Comparison of ENCODE assay signal across 25 cellular contexts in genomic region chrX:23435575-23435974, GRCh38.
A peak's percentile ranks its signal among the peaks of the same experiment; 100 is the strongest.
DNase-seq lines count a peak whose midpoint lies in the region; FAIRE-seq and TF ChIP-seq lines count a peak whose summit lies in the region.
"Had no signal": no experiment of that assay in that cellular context is flagged by ENCODE, and none has a peak within 500 bp of the region (broad histone marks: within the 10 kb centered on the region; RNA-seq: fewer than 3 reads in every experiment).

No MANE protein-coding gene starts in this region.

- H3K4ac ChIP-seq in H9 (ENCODE audit: low read depth, low read length) = no peak overlapping the region

- no peak overlapping the region for H3K56ac ChIP-seq in H9 (ENCODE audit: insufficient read length, low read depth, low read length)

- no peaks in the 10 kb centered on the region for H3K79me1 ChIP-seq in H9 (ENCODE audit: insufficient read depth, low read depth, low read length, poor library complexity, severe bottlenecking)

- TF ChIP-seq CTCF in D721Med (IDR thresholded peaks at IDR 0.05; ENCODE audit: insufficient read depth, missing control alignments) = peak; percentile 44
- peak; percentile 47; the same call in 2 of the 3 replicates for TF ChIP-seq CTCF in H9 (conservative IDR thresholded peaks at IDR 0.05)
- no peak for TF ChIP-seq CTCF in glutamatergic neuron (IDR thresholded peaks at IDR 0.05; ENCODE audit: partially characterized antibody, unreplicated experiment)

- DNase-seq in D721Med (ENCODE audit: insufficient read length, low spot score) (no peak), H9 (no peak), astrocyte of the hippocampus (ENCODE audit: low read depth, low spot score) (peak; percentile 4), left kidney (ENCODE audit: low read depth, low spot score) (peak; percentile 8), COR-L47 (lab: John Stamatoyannopoulos, UW) (no peak), NCI-H774 (lab: John Stamatoyannopoulos, UW) (no peak), urothelium cell line (ENCODE audit: low spot score) (no peak), glutamatergic neuron (no peak)
- DNase-seq: activated CD4-positive, alpha-beta T cell treated with anti-CD3 and anti-CD28 coated beads, Interleukin-2, amount 10 ng/mL, durations not matched to agents 24 days and 14 days; activated naive CD4-positive, alpha-beta T cell treated with anti-CD3 and anti-CD28 coated beads, Interleukin-2, amount 10 ng/mL, durations not matched to agents 7 days and 5 days; activated T-cell treated with anti-CD3 and anti-CD28 coated beads, Interleukin-2, amount 50 U/mL, for 72 hours; amniotic stem cell; CD4-positive, alpha-beta memory T cell; DMS79 treated with DMSO at 0.1 percent for 48 hours; mammary epithelial cell; NCI-H1092; NCI-H1930; NCI-H345; stimulated activated CD4-positive, alpha-beta T cell treated with anti-CD3 and anti-CD28 coated beads, Interleukin-15, amount 100 ng/mL, for 24 hours; stimulated activated naive CD8-positive, alpha-beta T cell treated with anti-CD3 and anti-CD28 coated beads, Interleukin-15, amount 100 ng/mL, for 72 hours; T-helper 2 cell; transverse colon had no signal

- H3K9ac ChIP-seq in H9 (ENCODE audit: extremely low read depth, insufficient read length, low read length) = no peak overlapping the region

- H3K27me3 Mint-ChIP-seq in H9 (ENCODE audit: low read depth) (no peaks in the 10 kb centered on the region), glutamatergic neuron (ENCODE audit: unreplicated experiment) (no peaks in the 10 kb centered on the region)
- H3K27me3 Mint-ChIP-seq: activated CD4-positive, alpha-beta T cell treated with anti-CD3 and anti-CD28 coated beads, Interleukin-2, amount 10 ng/mL, durations not matched to agents 24 days and 14 days; activated naive CD4-positive, alpha-beta T cell treated with anti-CD3 and anti-CD28 coated beads, Interleukin-2, amount 10 ng/mL, durations not matched to agents 7 days and 5 days; progenitor cell of endocrine pancreas; stimulated activated naive CD8-positive, alpha-beta T cell treated with anti-CD3 and anti-CD28 coated beads, Interleukin-15, amount 100 ng/mL, for 72 hours had no signal

- H4K8ac ChIP-seq in H9 (replicated peaks; ENCODE audit: insufficient read length, low read depth, low read length) = no peak overlapping the region

- H4K20me1 ChIP-seq in H9 (ENCODE audit: control insufficient read depth, insufficient read depth, insufficient read length) = no peaks in the 10 kb centered on the region

- H3K9me3 ChIP-seq in H9 (ENCODE audit: control insufficient read depth, low read depth, low read length) = no peaks in the 10 kb centered on the region
- H3K9me3 ChIP-seq: transverse colon had no signal

- H3K36me3 Mint-ChIP-seq in H9 (ENCODE audit: insufficient read depth in 1 of 3, low read depth in 3 of 3) = peaks cover 4 to 14% (median 7%) of the 10 kb centered on the region in 3 experiments
- H3K36me3 Mint-ChIP-seq in glutamatergic neuron (ENCODE audit: unreplicated experiment) = no peaks in the 10 kb centered on the region
- H3K36me3 Mint-ChIP-seq: activated naive CD4-positive, alpha-beta T cell treated with anti-CD3 and anti-CD28 coated beads, Interleukin-2, amount 10 ng/mL, durations not matched to agents 7 days and 5 days; CD4-positive, alpha-beta memory T cell had no signal

- no peak overlapping the region for H2AK5ac ChIP-seq in H9 (ENCODE audit: insufficient read length, low read length)

- no peak for FAIRE-seq in D721Med (lab: Jason Lieb, UNC)
- no peak for FAIRE-seq in urothelium cell line (lab: Jason Lieb, UNC)

- H4K5ac ChIP-seq in H9 (ENCODE audit: insufficient read length, low read depth, low read length) = no peak overlapping the region

- no peak overlapping the region for H3K18ac ChIP-seq in H9 (ENCODE audit: insufficient read length, low read depth, low read length)

- H3K14ac ChIP-seq in H9 (ENCODE audit: insufficient read depth, low read length) = no peak overlapping the region

- H3K4me3 Mint-ChIP-seq in H9 = no peak overlapping the region
- no peak overlapping the region for H3K4me3 Mint-ChIP-seq in glutamatergic neuron (ENCODE audit: unreplicated experiment)
- H3K4me3 Mint-ChIP-seq: activated CD4-positive, alpha-beta T cell treated with anti-CD3 and anti-CD28 coated beads, Interleukin-2, amount 10 ng/mL, durations not matched to agents 24 days and 14 days; activated naive CD4-positive, alpha-beta T cell treated with anti-CD3 and anti-CD28 coated beads, Interleukin-2, amount 10 ng/mL, durations not matched to agents 7 days and 5 days; activated T-cell treated with anti-CD3 and anti-CD28 coated beads, Interleukin-2, amount 50 U/mL, for 72 hours; CD4-positive, alpha-beta memory T cell; stimulated activated naive CD8-positive, alpha-beta T cell treated with anti-CD3 and anti-CD28 coated beads, Interleukin-15, amount 100 ng/mL, for 72 hours had no signal

- H2BK120ac ChIP-seq in H9 (ENCODE audit: low read depth, low read length, poor library complexity, severe bottlenecking) = no peak overlapping the region

- H3K4me1 Mint-ChIP-seq in H9 (peaks cover 39 to 63% of the 10 kb centered on the region in 2 experiments), glutamatergic neuron (ENCODE audit: low read depth, unreplicated experiment) (no peaks in the 10 kb centered on the region)
- H3K4me1 Mint-ChIP-seq: activated CD4-positive, alpha-beta T cell treated with anti-CD3 and anti-CD28 coated beads, Interleukin-2, amount 10 ng/mL, durations not matched to agents 24 days and 14 days; activated naive CD4-positive, alpha-beta T cell treated with anti-CD3 and anti-CD28 coated beads, Interleukin-2, amount 10 ng/mL, durations not matched to agents 7 days and 5 days; CD4-positive, alpha-beta memory T cell; stimulated activated naive CD8-positive, alpha-beta T cell treated with anti-CD3 and anti-CD28 coated beads, Interleukin-15, amount 100 ng/mL, for 72 hours had no signal

- no peak overlapping the region for H3K27ac ChIP-seq in H9 (ENCODE audit: insufficient read length, low read depth, low read length)
- H3K27ac ChIP-seq: HL-60, SK-N-MC had no signal

- H3K9me3 Mint-ChIP-seq in H9 (peaks cover 0 to 6% of the 10 kb centered on the region in 2 experiments; a peak in 4 of 5 replicates), glutamatergic neuron (ENCODE audit: unreplicated experiment) (no peaks in the 10 kb centered on the region)
- H3K9me3 Mint-ChIP-seq: activated naive CD4-positive, alpha-beta T cell treated with anti-CD3 and anti-CD28 coated beads, Interleukin-2, amount 10 ng/mL, durations not matched to agents 7 days and 5 days had no signal

- no peak overlapping the region for H3K4me2 ChIP-seq in H9 (ENCODE audit: insufficient read depth, insufficient read length, low read length)

- no peaks in the 10 kb centered on the region for H3K79me2 ChIP-seq in H9 (ENCODE audit: insufficient read depth, low read length)

- no peak overlapping the region for H2BK5ac ChIP-seq in H9 (ENCODE audit: insufficient read length, low read length)

- WGBS in H9 (ENCODE audit: extremely low coverage, insufficient read length, low lambda C conversion rate) = no CpG with 5 or more reads among the region's 2 CpGs

- no peak overlapping the region for H2AFZ ChIP-seq in H9 (ENCODE audit: low read length)

- H3K27me3 ChIP-seq in H9 (ENCODE audit: insufficient read depth, low read length) = no peaks in the 10 kb centered on the region
- H3K27me3 ChIP-seq: transverse colon had no signal

- peaks cover 11% of the 10 kb centered on the region for H3K4me1 ChIP-seq in H9 (ENCODE audit: insufficient read depth, low read length)

- H2BK15ac ChIP-seq in H9 (ENCODE audit: low read depth, low read length) = no peak overlapping the region

- no peak overlapping the region for H2BK20ac ChIP-seq in H9 (ENCODE audit: low read depth, low read length, poor library complexity, severe bottlenecking)

- no peak overlapping the region for H3T11ph ChIP-seq in H9 (ENCODE audit: low read length)

- H3K23ac ChIP-seq in H9 (ENCODE audit: insufficient read length, low read depth, low read length) = no peak overlapping the region

- H3K23me2 ChIP-seq in H9 (ENCODE audit: insufficient read length, low read depth, low read length, poor library complexity, severe bottlenecking) = no peaks in the 10 kb centered on the region

- H2BK12ac ChIP-seq in H9 (ENCODE audit: insufficient read length, low read depth, low read length) = no peak overlapping the region

- H4K91ac ChIP-seq in H9 (ENCODE audit: insufficient read length, low read depth, low read length) = no peak overlapping the region

- H3K27ac Mint-ChIP-seq in H9 = 0 out of 7 replicates have a peak overlapping the region, but pooled peaks of 2 of the 3 experiments have one; percentile 8 to 19
- H3K27ac Mint-ChIP-seq in glutamatergic neuron (ENCODE audit: unreplicated experiment) = no peak overlapping the region
- H3K27ac Mint-ChIP-seq: activated CD4-positive, alpha-beta T cell treated with anti-CD3 and anti-CD28 coated beads, Interleukin-2, amount 10 ng/mL, durations not matched to agents 24 days and 14 days; activated naive CD4-positive, alpha-beta T cell treated with anti-CD3 and anti-CD28 coated beads, Interleukin-2, amount 10 ng/mL, durations not matched to agents 7 days and 5 days; activated T-cell treated with anti-CD3 and anti-CD28 coated beads, Interleukin-2, amount 50 U/mL, for 72 hours; CD4-positive, alpha-beta memory T cell; progenitor cell of endocrine pancreas; stimulated activated naive CD8-positive, alpha-beta T cell treated with anti-CD3 and anti-CD28 coated beads, Interleukin-15, amount 100 ng/mL, for 72 hours had no signal

Comparison
In these comparisons a context has a peak if more than half of its experiments do, and no peak if none do; other contexts are left out.
1. DNase-seq: peak in astrocyte of the hippocampus (single experiment) and left kidney (single experiment); none in D721Med (single experiment), H9 (single experiment), COR-L47 (single experiment), NCI-H774 (single experiment), urothelium cell line (single experiment) and glutamatergic neuron (single experiment).